ENCODE assay signal across 17 cellular contexts in the genomic region with DNA sequence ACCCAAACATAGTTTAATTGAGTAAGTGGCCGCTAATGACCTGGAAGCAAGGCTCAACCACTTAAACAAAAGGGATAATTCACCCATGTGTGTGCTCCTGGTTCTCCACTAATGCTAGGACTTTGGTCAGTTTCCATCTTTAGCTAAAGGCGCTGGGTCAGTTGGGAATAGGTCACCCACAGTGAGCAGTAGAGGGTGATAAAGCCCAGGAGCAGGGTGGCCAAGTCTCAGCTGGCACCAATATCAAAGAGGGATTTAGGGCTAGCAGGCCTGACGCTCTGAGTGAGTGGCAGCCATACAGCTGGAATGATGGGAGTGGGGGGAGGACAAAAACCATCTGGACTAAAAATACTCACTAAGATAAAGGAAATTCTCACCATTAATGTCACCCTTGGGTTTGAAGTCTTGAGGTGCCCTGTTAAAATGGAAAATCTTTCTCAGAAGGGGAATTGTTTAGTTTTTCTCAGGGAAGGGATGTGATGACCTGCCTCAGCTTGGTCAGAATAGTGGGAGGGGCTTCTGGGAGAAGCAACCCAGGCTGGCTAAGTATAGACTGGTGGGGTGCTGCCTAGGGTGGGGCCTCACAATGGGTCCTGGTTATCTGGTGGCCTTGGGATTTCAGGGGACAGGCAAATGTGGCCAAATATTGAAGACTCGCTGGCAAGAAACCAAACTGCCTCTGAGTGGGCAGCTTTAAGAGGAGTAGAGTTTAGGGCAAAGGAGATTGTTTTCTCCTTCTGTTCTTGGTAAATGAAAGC. TPM values are rescaled to one million over a fixed set of nuclear protein-coding genes. Genes with fewer than 3 reads are reported as not detected.
DNase-seq lines count a peak whose midpoint lies in the region; ATAC-seq, FAIRE-seq and TF ChIP-seq lines count a peak whose summit lies in the region.
"Had no signal": no experiment of that assay in that cellular context is flagged by ENCODE, and none has a peak within 500 bp of the region (broad histone marks: within the 10 kb centered on the region; RNA-seq: fewer than 3 reads in every experiment).

No MANE protein-coding gene starts in this region.

- peaks cover 4% of the 10 kb centered on the region for H3K79me2 ChIP-seq in hepatocyte

- no peak for ATAC-seq in A549
- ATAC-seq in CD4-positive, alpha-beta T cell (ENCODE audit: poor library complexity): no peak
- ATAC-seq in mucosa of descending colon: no peak

- H3K4me2 ChIP-seq in A549 (no peak overlapping the region), hepatocyte (peak overlapping the region; percentile 57), skeletal muscle satellite cell (ENCODE audit: low read length) (no peak overlapping the region)

- no peak overlapping the region for H3K27ac Mint-ChIP-seq in CD4-positive, alpha-beta T cell
- H3K27ac Mint-ChIP-seq: activated naive CD8-positive, alpha-beta T cell treated with anti-CD3 and anti-CD28 coated beads, Interleukin-2, amount 50 U/mL, for 24 hours; T-helper 2 cell treated with Interferon-gamma antibody and Interleukin-4, amounts not matched to agents 5 μg/mL and 100 μg/mL, for 36 hours had no signal

- no peak overlapping the region for H3K4me3 ChIP-seq in A549
- H3K4me3 ChIP-seq in ascending aorta: no peak overlapping the region
- no peak overlapping the region for H3K4me3 ChIP-seq in hepatocyte
- H3K4me3 ChIP-seq in skeletal muscle satellite cell (ENCODE audit: low read length): no peak overlapping the region
- H3K4me3 ChIP-seq in mucosa of descending colon: no peak overlapping the region
- H3K4me3 ChIP-seq: skin epidermis, suprapubic skin had no signal

- DNase-seq in A549 (ENCODE audit: low read depth in 1 of 2, low spot score in 1 of 2) (no peak), ascending aorta (ENCODE audit: low spot score in 2 of 2) (no peak), hepatocyte (ENCODE audit: low spot score) (no peak), NAMALWA (ENCODE audit: low spot score) (no peak), NCI-H1930 (lab: John Stamatoyannopoulos, UW) (no peak), mucosa of descending colon (no peak)
- DNase-seq in CD4-positive, alpha-beta T cell: no peak
- DNase-seq: activated CD4-positive, alpha-beta T cell treated with anti-CD3 and anti-CD28 coated beads for 4 hours; activated naive CD8-positive, alpha-beta T cell treated with anti-CD3 and anti-CD28 coated beads, Interleukin-2, amount 50 U/mL, for 24 hours; cortex of kidney; DMS153; NCI-H446 treated with DMSO at 0.1 percent for 48 hours had no signal

- no peak for TF ChIP-seq EP300 in A549 (IDR thresholded peaks at IDR 0.05)

- POLR2A ChIA-PET in A549 (lab: Yijun Ruan, JAX): interaction anchor here (1.1 to 2.8 kb wide), 2 partner anchors 12 to 51 kb away, joined by 3 to 14 read pairs; no protein-coding TSS in a partner anchor
- POLR2A ChIA-PET in CD4-positive, alpha-beta T cell (lab: Charles Lee): interaction anchor here (1.6 kb wide), 1 partner anchor 13 kb away, joined by 7 read pairs; no protein-coding TSS in a partner anchor

- H3K27me3 Mint-ChIP-seq in CD4-positive, alpha-beta T cell: no peaks in the 10 kb centered on the region
- H3K27me3 Mint-ChIP-seq: activated naive CD8-positive, alpha-beta T cell treated with anti-CD3 and anti-CD28 coated beads, Interleukin-2, amount 50 U/mL, for 24 hours had no signal

- FAIRE-seq in A549 (lab: Jason Lieb, UNC): peak; percentile 18

- CTCF ChIA-PET in A549 (lab: Yijun Ruan, JAX): interaction anchor here (1.2 to 1.9 kb wide), 5 partner anchors 7 to 56 kb away, joined by 3 to 9 read pairs (median 5); a partner anchor contains a TSS
- CTCF ChIA-PET in CD4-positive, alpha-beta T cell (lab: Charles Lee): interaction anchor here (1.3 to 2.2 kb wide), 2 partner anchors 49 to 55 kb away, joined by 3 to 8 read pairs; a partner anchor contains a TSS

- TF ChIP-seq CTCF in A549 (IDR thresholded peaks at IDR 0.05) (no peak), ascending aorta (IDR thresholded peaks at IDR 0.05) (no peak), hepatocyte (IDR thresholded peaks at IDR 0.05; ENCODE audit: poor library complexity) (no peak), mucosa of descending colon (IDR thresholded peaks at IDR 0.05) (no peak)
- no peak for TF ChIP-seq CTCF in CD4-positive, alpha-beta T cell (IDR thresholded peaks at IDR 0.05)

- H3K27ac ChIP-seq in A549: peak overlapping the region; percentile 42 to 65; a peak in 4 of 6 replicates
- peak overlapping the region; percentile 76 to 82 for H3K27ac ChIP-seq in ascending aorta
- H3K27ac ChIP-seq in hepatocyte: peak overlapping the region; percentile 78
- no peak overlapping the region for H3K27ac ChIP-seq in CD4-positive, alpha-beta T cell (ENCODE audit: low read depth, low read length)

- H3K4me1 ChIP-seq in A549: peaks cover 75% of the 10 kb centered on the region
- peaks cover 0 to 31% of the 10 kb centered on the region in 2 donors for H3K4me1 ChIP-seq in ascending aorta
- H3K4me1 ChIP-seq in hepatocyte (ENCODE audit: insufficient read depth): peaks cover 90% of the 10 kb centered on the region
- H3K4me1 ChIP-seq in skeletal muscle satellite cell (ENCODE audit: control insufficient read depth, insufficient read depth, low read length): peaks cover 36% of the 10 kb centered on the region
- H3K4me1 ChIP-seq in mucosa of descending colon (ENCODE audit: low read depth): peaks cover 11% of the 10 kb centered on the region

- no peak overlapping the region for H3K4me3 Mint-ChIP-seq in CD4-positive, alpha-beta T cell
- H3K4me3 Mint-ChIP-seq: activated naive CD8-positive, alpha-beta T cell treated with anti-CD3 and anti-CD28 coated beads, Interleukin-2, amount 50 U/mL, for 24 hours; T-helper 2 cell treated with Interferon-gamma antibody and Interleukin-4, amounts not matched to agents 5 μg/mL and 100 μg/mL, for 36 hours had no signal

- no peaks in the 10 kb centered on the region for H3K9me3 ChIP-seq in A549
- no peaks in the 10 kb centered on the region for H3K9me3 ChIP-seq in ascending aorta
- H3K9me3 ChIP-seq in hepatocyte (ENCODE audit: low read depth): no peaks in the 10 kb centered on the region
- H3K9me3 ChIP-seq in skeletal muscle satellite cell (replicated peaks; ENCODE audit: low read length): no peaks in the 10 kb centered on the region
- H3K9me3 ChIP-seq in CD4-positive, alpha-beta T cell (ENCODE audit: control insufficient read depth, low read length): no peaks in the 10 kb centered on the region
- H3K9me3 ChIP-seq in mucosa of descending colon: no peaks in the 10 kb centered on the region
- H3K9me3 ChIP-seq: suprapubic skin had no signal

- no peaks in the 10 kb centered on the region for H3K36me3 ChIP-seq in ascending aorta
- H3K36me3 ChIP-seq in hepatocyte (replicated peaks; ENCODE audit: insufficient read depth, low read depth): no peaks in the 10 kb centered on the region
- H3K36me3 ChIP-seq in skeletal muscle satellite cell (ENCODE audit: insufficient read depth, low read length): no peaks in the 10 kb centered on the region
- H3K36me3 ChIP-seq in mucosa of descending colon (ENCODE audit: low read depth): no peaks in the 10 kb centered on the region
- H3K36me3 ChIP-seq: suprapubic skin had no signal

- 91% methylated on average over 4 of the region's 4 CpGs for WGBS in A549 (ENCODE audit: missing lambda C conversion rate)
- 81% methylated on average over 4 of the region's 4 CpGs for WGBS in hepatocyte (ENCODE audit: low lambda C conversion rate, missing lambda C conversion rate)

- H3K27me3 ChIP-seq in ascending aorta (no peaks in the 10 kb centered on the region), hepatocyte (no peaks in the 10 kb centered on the region), skeletal muscle satellite cell (ENCODE audit: control insufficient read depth, insufficient read depth, low read length) (peaks cover 7% of the 10 kb centered on the region)
- no peaks in the 10 kb centered on the region for H3K27me3 ChIP-seq in CD4-positive, alpha-beta T cell (ENCODE audit: control insufficient read depth, insufficient read depth, low read length)
- H3K27me3 ChIP-seq: suprapubic skin had no signal

- H3K9me3 Mint-ChIP-seq in CD4-positive, alpha-beta T cell: no peaks in the 10 kb centered on the region
- H3K9me3 Mint-ChIP-seq: activated naive CD8-positive, alpha-beta T cell treated with anti-CD3 and anti-CD28 coated beads, Interleukin-2, amount 50 U/mL, for 24 hours; T-helper 2 cell treated with Interferon-gamma antibody and Interleukin-4, amounts not matched to agents 5 μg/mL and 100 μg/mL, for 36 hours had no signal

- no peaks in the 10 kb centered on the region for H3K4me1 Mint-ChIP-seq in CD4-positive, alpha-beta T cell (ENCODE audit: low read depth)

- H3K9me2 ChIP-seq in hepatocyte (replicated peaks; ENCODE audit: insufficient read depth): no peaks in the 10 kb centered on the region

- H3K36me3 Mint-ChIP-seq in CD4-positive, alpha-beta T cell (ENCODE audit: low read depth): no peaks in the 10 kb centered on the region

- no peak for TF ChIP-seq RAD21 in A549 (conservative IDR thresholded peaks at IDR 0.05 in 1 of 2, IDR thresholded peaks at IDR 0.05 in 1 of 2)

- intact Hi-C loops in ascending aorta (cut with DNase I): no loop called here
- intact Hi-C loops in CD4-positive, alpha-beta T cell (cut with DNase I, micrococcal nuclease): no loop called here
- intact Hi-C loops in mucosa of descending colon (cut with DNase I, micrococcal nuclease): no loop called here

- H3K9ac ChIP-seq in skeletal muscle satellite cell (ENCODE audit: low read depth, low read length): peak overlapping the region; percentile 5

- H4K20me1 ChIP-seq in hepatocyte (ENCODE audit: insufficient read depth, poor library complexity, severe bottlenecking): no peaks in the 10 kb centered on the region

- TF ChIP-seq POLR2A in A549 (IDR thresholded peaks at IDR 0.05; ENCODE audit: low read length): no peak

- H2AFZ ChIP-seq in hepatocyte: no peak overlapping the region

RNA-seq across cellular contexts. Expression of a gene that starts 47.1 kb away (rescaled TPM):
- polyA plus RNA-seq in A549 (2011; rRNA removed) (51.8 and 65.4 TPM in 2 replicates), A549 (2017; fragmentation: RNase III; extraction: RNeasy Plus Mini Kit Qiagen cat#74134 plus additional on column Dnase treatment) (10.8 to 13.3 TPM (median 12.2 TPM) in 3 replicates), hepatocyte (570 and 647 TPM in 2 replicates)
- polyA plus RNA-seq in A549 (2012; cell fraction: cytosol; rRNA removed): 24.0 and 25.1 TPM in 2 replicates
- polyA plus RNA-seq in A549 (2012; cell fraction: nucleus; rRNA removed): 55.5 and 76.3 TPM in 2 replicates
- 31.0 and 33.9 TPM in 2 replicates for polyA minus RNA-seq in A549 (2011; rRNA and poly(A)+ RNA removed)
- total RNA-seq in ascending aorta (630 TPM), hepatocyte (455 and 508 TPM in 2 replicates), mucosa of descending colon (100 to 1,000 TPM in 1 of 3 donors, 10 to 100 TPM in 2; 14.1 to 118 (median 64.7) TPM)
- total RNA-seq in skeletal muscle satellite cell (2012; rRNA removed): 24.9 and 25.6 TPM in 2 replicates
- 1,000 to 10,000 TPM; 3,132 to 3,144 TPM for total RNA-seq in CD4-positive, alpha-beta T cell

RNA-seq across cellular contexts. Expression of a gene that starts 49.0 kb away (rescaled TPM):
- polyA plus RNA-seq in A549 (2011; rRNA removed): not detected in 2 replicates
- not detected in 2 replicates for polyA plus RNA-seq in A549 (2012; cell fraction: cytosol; rRNA removed)
- not detected in 2 replicates for polyA plus RNA-seq in A549 (2012; cell fraction: nucleus; rRNA removed)
- not detected in 3 replicates for polyA plus RNA-seq in A549 (2017; fragmentation: RNase III; extraction: RNeasy Plus Mini Kit Qiagen cat#74134 plus additional on column Dnase treatment)
- not detected in 2 replicates for polyA minus RNA-seq in A549 (2011; rRNA and poly(A)+ RNA removed)
- not detected for total RNA-seq in ascending aorta
- total RNA-seq in hepatocyte: not detected in 2 replicates
- 0.39 TPM in 1 of 2 replicates, not detected in the other for polyA plus RNA-seq in hepatocyte
- total RNA-seq in skeletal muscle satellite cell (2012; rRNA removed): not detected in 2 replicates
- not detected for total RNA-seq in CD4-positive, alpha-beta T cell
- total RNA-seq in mucosa of descending colon: not detected
- total RNA-seq: HT1080, suprapubic skin had no signal
